Comparison of ENCODE assay signal across 5 cellular contexts in genomic region chr2:16429002-16429401, GRCh38.
"Had no signal": no experiment of that assay in that cellular context is flagged by ENCODE, and none has a peak within 500 bp of the region (broad histone marks: within the 10 kb centered on the region; RNA-seq: fewer than 3 reads in every experiment).

No MANE protein-coding gene starts in this region.

- H3K4me3 ChIP-seq: GM23338 had no signal

- DNase-seq: HCEC 1CT, KG1 had no signal

- H3K27ac Mint-ChIP-seq: GM23338, H9, IgD-negative memory B cell had no signal

- H3K4me3 Mint-ChIP-seq: GM23338, H9, IgD-negative memory B cell had no signal

- H3K36me3 Mint-ChIP-seq: IgD-negative memory B cell had no signal

- H3K9me3 Mint-ChIP-seq: H9 had no signal

- H3K4me1 Mint-ChIP-seq: GM23338, H9, IgD-negative memory B cell had no signal
